9 cellular contexts compared by ENCODE assay signal in genomic region chr12:12992418-12993175, GRCh38. TPM values are rescaled to one million over a fixed set of nuclear protein-coding genes. Genes with fewer than 3 reads are reported as not detected.
DNase-seq lines count a peak whose midpoint lies in the region; ATAC-seq, FAIRE-seq and TF ChIP-seq lines count a peak whose summit lies in the region.
"Had no signal": no experiment of that assay in that cellular context is flagged by ENCODE, and none has a peak within 500 bp of the region (broad histone marks: within the 10 kb centered on the region; RNA-seq: fewer than 3 reads in every experiment).

No MANE protein-coding gene starts in this region.

- no peaks in the 10 kb centered on the region for H3K9me2 ChIP-seq in PC-9 (ENCODE audit: insufficient read depth)

- BruUV-seq in PC-9 (replicated peaks; lab: Mats Ljungman, UMichigan) = no TSS peak

- H3F3A ChIP-seq in PC-9 (ENCODE audit: insufficient read depth, low read depth) = no peaks in the 10 kb centered on the region

- POLR2A ChIA-PET in PC-9 (lab: Charles Lee; ENCODE audit: unreplicated experiment) = interaction anchor here (0.6 kb wide), 1 partner anchor 110 kb away, joined by 3 read pairs; no protein-coding TSS in a partner anchor

- H3K4me3 ChIP-seq in PC-9 (no peak overlapping the region), psoas muscle (no peak overlapping the region)

- WGBS in psoas muscle, 3 donors = 70 to 78% (median 74%) methylated on average over 8 of the region's 8 CpGs

- H3K9me3 ChIP-seq in PC-9 (ENCODE audit: insufficient read depth, low read depth) = no peaks in the 10 kb centered on the region
- H3K9me3 ChIP-seq in psoas muscle = no peaks in the 10 kb centered on the region

- H3K27me3 ChIP-seq in PC-9 (ENCODE audit: insufficient read depth, low read depth) = no peaks in the 10 kb centered on the region
- no peaks in the 10 kb centered on the region for H3K27me3 ChIP-seq in psoas muscle (ENCODE audit: insufficient read depth in 3 of 3, low read length in 2 of 3)

- H3K36me3 ChIP-seq in PC-9 (ENCODE audit: low read depth) = peaks cover 7% of the 10 kb centered on the region; the same call in 1 of the 2 replicates
- peaks cover 4 to 20% of the 10 kb centered on the region in 2 donors for H3K36me3 ChIP-seq in psoas muscle (ENCODE audit: insufficient read depth in 1 of 2, low read depth in 1 of 2)

- CTCF ChIA-PET in PC-9 (lab: Charles Lee) = interaction anchor here (0.6 to 0.7 kb wide), 3 partner anchors 175 to 265 kb away, joined by 4 to 6 read pairs (median 6); no protein-coding TSS in a partner anchor

- TF ChIP-seq CTCF in PC-9 (conservative IDR thresholded peaks at IDR 0.05) = no peak
- TF ChIP-seq CTCF in psoas muscle (IDR thresholded peaks at IDR 0.05) = no peak

- ATAC-seq in psoas muscle (peak in 1 of 4 donors; percentile 27), GM18870 (IDR thresholded peaks at IDR 0.05; ENCODE audit: unreplicated experiment) (no peak)

- no peak overlapping the region for H2AFZ ChIP-seq in PC-9

- peak overlapping the region; percentile 46 for H3K27ac ChIP-seq in PC-9
- H3K27ac ChIP-seq in psoas muscle = peak overlapping the region; percentile 11

- peaks cover 33% of the 10 kb centered on the region for H3K79me2 ChIP-seq in PC-9 (ENCODE audit: low read depth)

- no peak for TF ChIP-seq POLR2A in GM12892 (IDR thresholded peaks at IDR 0.05; ENCODE audit: low read depth, low read length)

- H3K4me1 ChIP-seq in PC-9 (replicated peaks; ENCODE audit: insufficient read depth) (peaks cover 24% of the 10 kb centered on the region), psoas muscle (peaks cover 9% of the 10 kb centered on the region)

- intact Hi-C loops in PC-9 (cut with micrococcal nuclease; ENCODE audit: unreplicated experiment) (loop anchor here (5.0 to 10.0 kb wide), 2 partner anchors 952 to 1175 kb away; no protein-coding TSS in a partner anchor), psoas muscle (cut with DNase I) (no loop called here)

- peak overlapping the region; percentile 5; the same call in 1 of the 2 replicates for H3K4me2 ChIP-seq in PC-9

- no peak for FAIRE-seq in GM12892 (lab: Jason Lieb, UNC)

- DNase-seq in ELR (ENCODE audit: low read depth) = peak; percentile 92
- peak in 1 of 2 experiments; percentile 37 for DNase-seq in PC-9
- peak; percentile 95 for DNase-seq in fibroblast of peridontal ligament (ENCODE audit: extremely low read depth)
- peak in 1 of 2 donors; percentile 35 for DNase-seq in psoas muscle
- DNase-seq in occipital lobe (lab: John Stamatoyannopoulos, UW) = no peak
- no peak for DNase-seq in T1000 (lab: John Stamatoyannopoulos, UW)
- DNase-seq in GM12892 (ENCODE audit: insufficient read length) = no peak
- DNase-seq: GOT3 had no signal

- no peaks in the 10 kb centered on the region for H4K20me1 ChIP-seq in PC-9 (ENCODE audit: insufficient read depth)

RNA-seq across cellular contexts. Expression of gene HEBP1, which starts 7.5 kb away (rescaled TPM):
- 148 and 195 TPM in 2 replicates for total RNA-seq in PC-9 (2021)
- 10 to 100 TPM; 27.0 to 39.3 (median 35.5) TPM for total RNA-seq in psoas muscle
- 10 to 100 TPM; 19.4 to 38.4 (median 31.5) TPM for polyA plus RNA-seq in psoas muscle
- total RNA-seq in occipital lobe = 2.2 TPM
- 0.85 TPM for polyA plus RNA-seq in GM12892 (2012; ENCODE audit: missing spikeins)

RNA-seq across cellular contexts. Expression of gene GPRC5D, which starts 40.6 kb away (rescaled TPM):
- total RNA-seq in PC-9 (2021) (not detected in 2 replicates), psoas muscle (not detected), occipital lobe (not detected)
- not detected for polyA plus RNA-seq in psoas muscle
- not detected for polyA plus RNA-seq in GM12892 (2012; ENCODE audit: missing spikeins)

RNA-seq across cellular contexts. Expression of gene FAM234B, which starts 51.6 kb away (rescaled TPM):
- total RNA-seq in PC-9 (2021) (7.3 and 7.5 TPM in 2 replicates), psoas muscle (1 to 10 TPM; 2.1 to 4.0 (median 2.5) TPM), occipital lobe (52.7 TPM)
- polyA plus RNA-seq in psoas muscle = 1 to 10 TPM in 2 of 3 donors, under 1 TPM in 1; 0.89 to 1.9 (median 1.8) TPM
- 0.66 TPM for polyA plus RNA-seq in GM12892 (2012; ENCODE audit: missing spikeins)

Comparison
In these comparisons a context has a peak if more than half of its experiments do, and no peak if none do; other contexts are left out.
1. DNase-seq: peak in ELR (single experiment) and fibroblast of peridontal ligament (single experiment); none in occipital lobe (single experiment), T1000 (single experiment) and GM12892 (single experiment).